Comparison of ENCODE assay signal across 19 cellular contexts in the genomic region with DNA sequence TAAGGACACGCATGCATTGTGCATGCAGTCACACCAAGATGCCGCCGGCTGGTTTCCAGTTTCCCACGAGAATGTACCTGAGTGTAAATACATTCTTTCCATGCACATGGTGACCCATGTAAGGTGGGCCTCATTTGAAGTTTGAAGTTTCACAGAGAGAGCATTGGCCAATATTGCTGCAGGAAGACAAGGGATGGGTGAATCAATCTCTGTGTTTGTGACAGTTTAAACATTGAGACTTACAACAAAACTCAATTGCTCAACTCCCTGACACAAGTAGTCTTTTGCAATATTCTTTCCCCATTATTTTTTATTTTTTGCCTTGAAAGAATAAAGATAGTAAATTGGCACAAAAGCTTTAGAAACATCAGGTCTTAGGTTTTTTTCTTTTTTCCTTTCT. TPM values are rescaled to one million over a fixed set of nuclear protein-coding genes. Genes with fewer than 3 reads are reported as not detected.
"Had no signal": no experiment of that assay in that cellular context is flagged by ENCODE, and none has a peak within 500 bp of the region (broad histone marks: within the 10 kb centered on the region; RNA-seq: fewer than 3 reads in every experiment).

No MANE protein-coding gene starts in this region.

- H3K4me1 ChIP-seq: adrenal gland, neural progenitor cell, pancreas, sigmoid colon, stomach, testis had no signal

- DNase-seq: activated CD4-positive, alpha-beta memory T cell treated with anti-CD3 and anti-CD28 coated beads, Interleukin-2, amount 10 ng/mL, durations not matched to agents 7 days and 5 days; activated CD4-positive, alpha-beta T cell treated with anti-CD3 and anti-CD28 coated beads for 4 hours; activated effector memory CD4-positive, alpha-beta T cell treated with Interleukin-2 at 50 U/mL for 16 hours; activated naive CD4-positive, alpha-beta T cell treated with anti-CD3 and anti-CD28 coated beads, Interleukin-2, amount 50 U/mL, for 16 hours; activated T-cell treated with anti-CD3 and anti-CD28 coated beads, Interleukin-2, amount 50 U/mL, for 4 hours; adrenal gland; dorsolateral prefrontal cortex; endodermal cell; erythroblast; islet precursor cell; pancreas; sigmoid colon; stimulated activated CD4-positive, alpha-beta T cell treated with anti-CD3 and anti-CD28 coated beads, Interleukin-1b, Interleukin-23, amount 100 ng/mL, for 48 hours; stomach; testis had no signal

- H3K9me3 ChIP-seq: adrenal gland, pancreas, sigmoid colon, stomach, testis had no signal

- H3K27ac ChIP-seq: adrenal gland, dorsolateral prefrontal cortex, neural progenitor cell, pancreas, sigmoid colon, stomach, testis had no signal

- ATAC-seq: activated T-cell treated with anti-CD3 and anti-CD28 coated beads, Interleukin-2, amount 50 U/mL, for 4 hours; pancreas had no signal

- H3K4me3 ChIP-seq: adrenal gland, dorsolateral prefrontal cortex, neural progenitor cell, pancreas, sigmoid colon, stomach, testis had no signal

- H3K36me3 ChIP-seq: adrenal gland, neural progenitor cell, pancreas, sigmoid colon, stomach had no signal

- H3K27me3 ChIP-seq: neural progenitor cell, pancreas, sigmoid colon, stomach, testis had no signal

RNA-seq across cellular contexts. Expression of a gene that starts 5.0 kb away (rescaled TPM):
- total RNA-seq: activated CD4-positive, alpha-beta memory T cell treated with anti-CD3 and anti-CD28 coated beads, Interleukin-2, amount 10 ng/mL, durations not matched to agents 7 days and 5 days; cardiac septum; endodermal cell; testis; ureter had no signal

RNA-seq across cellular contexts. Expression of a gene that starts 15.2 kb away (rescaled TPM):
- total RNA-seq: activated CD4-positive, alpha-beta memory T cell treated with anti-CD3 and anti-CD28 coated beads, Interleukin-2, amount 10 ng/mL, durations not matched to agents 7 days and 5 days; adrenal gland; cardiac septum; endodermal cell; lung microvascular endothelial cell; pancreas; sigmoid colon; testis; ureter had no signal

RNA-seq across cellular contexts. Expression of a gene that starts 56.6 kb away (rescaled TPM):
- total RNA-seq: lung microvascular endothelial cell, sigmoid colon, stomach, ureter had no signal
